In the genomic region with DNA sequence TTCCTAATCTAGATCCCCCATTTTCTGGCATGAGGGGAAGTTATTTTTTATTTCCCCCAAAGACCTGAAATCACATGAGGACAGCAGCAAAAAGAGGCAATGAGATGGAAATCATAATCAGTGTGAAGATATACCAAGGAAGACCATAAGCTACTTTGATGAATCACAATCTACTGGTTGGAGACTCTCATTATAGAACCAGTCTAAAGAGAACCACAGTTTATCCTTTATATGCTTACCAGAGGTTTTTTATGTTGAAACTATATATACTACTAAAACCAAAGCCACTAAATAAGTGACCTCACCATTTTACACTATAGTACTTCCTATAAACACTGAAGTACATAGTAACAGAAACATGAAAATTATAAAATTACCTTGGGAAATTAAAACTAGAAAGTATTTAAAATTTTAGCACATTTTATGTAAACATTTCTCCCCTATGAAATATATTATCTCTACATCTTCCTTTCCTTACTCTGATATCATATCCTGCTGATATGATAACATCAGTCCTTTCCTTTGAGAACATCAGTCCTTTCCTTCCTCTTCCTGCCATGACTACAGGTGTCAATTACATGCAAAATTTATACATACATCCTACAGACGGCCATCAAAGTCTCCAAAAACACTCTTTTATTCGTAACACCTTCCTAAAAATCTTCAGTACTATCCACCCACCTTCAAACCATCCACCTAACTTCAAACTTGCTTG, we compare ENCODE assay signal across 1 cellular context.
TF ChIP-seq lines count a peak whose summit lies in the region.

No MANE protein-coding gene starts in this region.

TF ChIP-seq in GM12878, 131 proteins besides CTCF, POLR2A, EP300 and RAD21 (continued from another document):
- TF ChIP-seq, protein P1, sequence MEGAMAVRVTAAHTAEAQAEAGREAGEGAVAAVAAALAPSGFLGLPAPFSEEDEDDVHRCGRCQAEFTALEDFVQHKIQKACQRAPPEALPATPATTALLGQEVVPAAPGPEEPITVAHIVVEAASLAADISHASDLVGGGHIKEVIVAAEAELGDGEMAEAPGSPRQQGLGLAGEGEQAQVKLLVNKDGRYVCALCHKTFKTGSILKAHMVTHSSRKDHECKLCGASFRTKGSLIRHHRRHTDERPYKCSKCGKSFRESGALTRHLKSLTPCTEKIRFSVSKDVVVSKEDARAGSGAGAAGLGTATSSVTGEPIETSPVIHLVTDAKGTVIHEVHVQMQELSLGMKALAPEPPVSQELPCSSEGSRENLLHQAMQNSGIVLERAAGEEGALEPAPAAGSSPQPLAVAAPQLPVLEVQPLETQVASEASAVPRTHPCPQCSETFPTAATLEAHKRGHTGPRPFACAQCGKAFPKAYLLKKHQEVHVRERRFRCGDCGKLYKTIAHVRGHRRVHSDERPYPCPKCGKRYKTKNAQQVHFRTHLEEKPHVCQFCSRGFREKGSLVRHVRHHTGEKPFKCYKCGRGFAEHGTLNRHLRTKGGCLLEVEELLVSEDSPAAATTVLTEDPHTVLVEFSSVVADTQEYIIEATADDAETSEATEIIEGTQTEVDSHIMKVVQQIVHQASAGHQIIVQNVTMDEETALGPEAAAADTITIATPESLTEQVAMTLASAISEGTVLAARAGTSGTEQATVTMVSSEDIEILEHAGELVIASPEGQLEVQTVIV (IDR thresholded peaks at IDR 0.05; ENCODE audit: borderline replicate concordance, partially characterized antibody), result no peak
- TF ChIP-seq PAX5 (IDR thresholded peaks at IDR 0.05; ENCODE audit: borderline replicate concordance, low read depth, low read length) (no peak), SMARCA5 (IDR thresholded peaks at IDR 0.05) (no peak)
